ENCODE assay signal across 8 cellular contexts in the genomic region with DNA sequence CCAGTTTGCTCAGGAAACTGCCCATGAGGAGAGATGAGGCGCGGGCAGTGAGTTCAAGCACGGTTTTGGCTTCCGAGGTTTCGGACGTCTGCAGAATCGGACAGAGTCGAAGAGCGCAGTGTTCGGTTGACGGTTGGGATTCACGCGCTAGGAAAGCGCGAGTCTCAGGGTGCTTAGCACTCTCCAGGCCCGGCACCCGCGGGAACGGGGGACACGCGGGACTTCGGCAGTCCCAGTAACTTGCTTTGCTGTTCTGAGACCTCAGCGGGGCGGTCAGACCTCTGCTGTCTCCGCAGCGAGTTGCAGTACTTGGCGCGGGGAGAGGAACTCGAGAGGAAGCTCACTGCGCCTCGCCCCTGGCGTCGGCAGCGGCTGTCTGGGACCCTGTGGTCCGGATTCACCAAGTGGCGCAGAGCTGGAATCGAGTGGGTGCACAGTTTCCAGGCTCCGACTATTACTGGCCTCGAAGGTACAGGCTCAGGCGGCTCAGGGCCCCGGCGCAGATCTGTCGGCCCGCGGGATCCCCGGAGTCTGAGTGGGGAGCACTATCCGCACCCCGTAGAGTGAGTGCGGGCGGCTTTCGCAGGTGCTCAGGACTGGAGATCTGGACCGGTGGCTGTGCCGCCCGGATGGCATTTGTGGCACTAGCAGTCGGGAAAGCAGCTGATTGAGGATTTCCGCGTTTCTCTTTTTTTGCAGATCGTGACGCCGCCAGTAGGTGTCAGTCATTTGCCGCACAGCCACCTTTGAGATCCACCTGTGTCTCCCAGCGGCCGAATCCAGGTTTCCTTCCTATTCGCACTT. TPM values are rescaled to one million over a fixed set of nuclear protein-coding genes. Genes with fewer than 3 reads are reported as not detected.
DNase-seq lines count a peak whose midpoint lies in the region; ATAC-seq and TF ChIP-seq lines count a peak whose summit lies in the region.

A gene (minus strand): TSS at position 128 of the 804 bp plus-strand sequence. CDS start 103 bp downstream, at position 25.

- H3K27me3 Mint-ChIP-seq in activated CD4-positive, alpha-beta memory T cell treated with anti-CD3 and anti-CD28 coated beads for 36 hours, result peaks cover 53% of the 10 kb centered on the region
- H3K27me3 Mint-ChIP-seq in stimulated activated naive B cell treated with anti-CD40 and anti-IgM and Interleukin-4, amounts not matched to agents 10 μg/mL and 1 μg/mL and 100 μg/mL, for 72 hours, result peaks cover 68 to 79% of the 10 kb centered on the region in 2 donors

- TF ChIP-seq CTCF in HEK293 (tag by site-specific recombination; IDR thresholded peaks at IDR 0.05), result 0 out of 2 replicates have a peak, but pooled peaks have one; percentile 20

- no peak within 1 kb of the TSS for H3K27ac Mint-ChIP-seq in activated CD4-positive, alpha-beta memory T cell treated with anti-CD3 and anti-CD28 coated beads for 36 hours
- H3K27ac Mint-ChIP-seq in stimulated activated naive B cell treated with anti-CD40 and anti-IgM and Interleukin-4, amounts not matched to agents 10 μg/mL and 1 μg/mL and 100 μg/mL, for 72 hours, result peak within 1 kb of the TSS; percentile 75

- no peak within 1 kb of the TSS for H3K27ac ChIP-seq in HEK293 (ENCODE audit: extremely low read depth, low read depth, low read length)
- H3K27ac ChIP-seq in mucosa of rectum (ENCODE audit: low read depth in 2 of 2, low read length in 2 of 2), result no peak within 1 kb of the TSS

- H3K9me3 ChIP-seq in HEK293 (ENCODE audit: control insufficient read depth, insufficient read depth, low read depth, low read length) (no peaks in the 10 kb centered on the region), mucosa of rectum (ENCODE audit: control insufficient read depth in 2 of 2, low read length in 2 of 2) (no peaks in the 10 kb centered on the region)

- H3K9ac ChIP-seq in mucosa of rectum (ENCODE audit: low read depth in 1 of 2, low read length in 2 of 2), result peak within 1 kb of the TSS; percentile 36 to 72

- H3K4me1 Mint-ChIP-seq in activated CD4-positive, alpha-beta memory T cell treated with anti-CD3 and anti-CD28 coated beads for 36 hours (ENCODE audit: low read depth), result peaks cover 5% of the 10 kb centered on the region
- H3K4me1 Mint-ChIP-seq in stimulated activated naive B cell treated with anti-CD40 and anti-IgM and Interleukin-4, amounts not matched to agents 10 μg/mL and 1 μg/mL and 100 μg/mL, for 72 hours, result peaks cover 9 to 12% of the 10 kb centered on the region in 2 donors

- H3K36me3 ChIP-seq in HEK293 (ENCODE audit: control insufficient read depth in 2 of 2, insufficient read depth in 1 of 2, low read length in 2 of 2), result no peaks in the 10 kb centered on the region
- H3K36me3 ChIP-seq in mucosa of rectum (ENCODE audit: control insufficient read depth in 2 of 2, insufficient read depth in 2 of 2, low read length in 2 of 2), result no peaks in the 10 kb centered on the region

- POLR2A ChIA-PET in HEK293 (lab: Yijun Ruan, JAX), result interaction anchor here (0.5 to 1.2 kb wide), 5 partner anchors 17 to 206 kb away, joined by 3 to 9 read pairs (median 5); a partner anchor contains a TSS
- POLR2A ChIA-PET in activated CD4-positive, alpha-beta memory T cell treated with anti-CD3 and anti-CD28 coated beads for 36 hours (lab: Charles Lee), result interaction anchor here (1.0 kb wide), 1 partner anchor 76 kb away, joined by 3 read pairs; a partner anchor contains a TSS

- H3K4me3 Mint-ChIP-seq in activated CD4-positive, alpha-beta memory T cell treated with anti-CD3 and anti-CD28 coated beads for 36 hours, result peak within 1 kb of the TSS; percentile 74
- peak within 1 kb of the TSS; percentile 82 to 85 for H3K4me3 Mint-ChIP-seq in stimulated activated naive B cell treated with anti-CD40 and anti-IgM and Interleukin-4, amounts not matched to agents 10 μg/mL and 1 μg/mL and 100 μg/mL, for 72 hours

- H3K36me3 Mint-ChIP-seq in activated CD4-positive, alpha-beta memory T cell treated with anti-CD3 and anti-CD28 coated beads for 36 hours, result no peaks in the 10 kb centered on the region
- H3K36me3 Mint-ChIP-seq in stimulated activated naive B cell treated with anti-CD40 and anti-IgM and Interleukin-4, amounts not matched to agents 10 μg/mL and 1 μg/mL and 100 μg/mL, for 72 hours, result peaks cover 0 to 1% of the 10 kb centered on the region in 2 donors

- no peaks in the 10 kb centered on the region for H3K4me1 ChIP-seq in HEK293 (ENCODE audit: control insufficient read depth, insufficient read depth, low read length)
- H3K4me1 ChIP-seq in mucosa of rectum (ENCODE audit: control insufficient read depth in 2 of 2, insufficient read depth in 2 of 2, low read length in 2 of 2), result peaks cover 3 to 8% of the 10 kb centered on the region in 2 donors

- peak; percentile 64 to 68 for ATAC-seq in stimulated activated naive B cell treated with anti-CD40 and anti-IgM and Interleukin-4, amounts not matched to agents 10 μg/mL and 1 μg/mL and 100 μg/mL, for 72 hours (replicated peaks)
- no peak for ATAC-seq in GM18520 (IDR thresholded peaks at IDR 0.05; ENCODE audit: unreplicated experiment)

- DNase-seq in DMS 273 (lab: John Stamatoyannopoulos, UW; ENCODE audit: unreplicated experiment), result peak; percentile 89
- DNase-seq in NCI-H510A (lab: John Stamatoyannopoulos, UW), result peak; percentile 25
- DNase-seq in activated CD4-positive, alpha-beta memory T cell treated with anti-CD3 and anti-CD28 coated beads for 36 hours, result peak; percentile 78
- DNase-seq in effector CD8-positive, alpha-beta T cell (lab: John Stamatoyannopoulos, UW), result peak; percentile 30
- peak; percentile 40 for DNase-seq in stimulated activated naive B cell treated with anti-CD40 and anti-IgM and Interleukin-4, amounts not matched to agents 10 μg/mL and 1 μg/mL and 100 μg/mL, for 72 hours

- peak within 1 kb of the TSS; percentile 49 for H3K4me3 ChIP-seq in HEK293 (ENCODE audit: low read depth, low read length)
- peak within 1 kb of the TSS; percentile 68 to 70 for H3K4me3 ChIP-seq in mucosa of rectum (ENCODE audit: low read length in 2 of 2)

- intact Hi-C loops in activated CD4-positive, alpha-beta memory T cell treated with anti-CD3 and anti-CD28 coated beads for 36 hours (cut with micrococcal nuclease), result loop anchor here (1.0 to 10.0 kb wide), 6 partner anchors 75 to 440 kb away; a partner anchor contains a TSS

- no peaks in the 10 kb centered on the region for H3K9me3 Mint-ChIP-seq in activated CD4-positive, alpha-beta memory T cell treated with anti-CD3 and anti-CD28 coated beads for 36 hours
- H3K9me3 Mint-ChIP-seq in stimulated activated naive B cell treated with anti-CD40 and anti-IgM and Interleukin-4, amounts not matched to agents 10 μg/mL and 1 μg/mL and 100 μg/mL, for 72 hours, result peaks cover 4% of the 10 kb centered on the region in 2 donors

- CTCF ChIA-PET in HEK293 (lab: Yijun Ruan, JAX), result interaction anchor here (0.5 to 1.8 kb wide), 31 partner anchors 8 to 512 kb away, joined by 3 to 6 read pairs (median 3); a partner anchor contains a TSS
- CTCF ChIA-PET in activated CD4-positive, alpha-beta memory T cell treated with anti-CD3 and anti-CD28 coated beads for 36 hours (lab: Charles Lee), result interaction anchor here (0.6 to 1.7 kb wide), 23 partner anchors 8 to 484 kb away, joined by 3 to 9 read pairs (median 4); a partner anchor contains a TSS

- H3K27me3 ChIP-seq in mucosa of rectum (ENCODE audit: control insufficient read depth in 2 of 2, insufficient read depth in 2 of 2, low read length in 2 of 2), result peaks cover 22 to 33% of the 10 kb centered on the region in 2 donors

TF ChIP-seq in HEK293, 187 proteins besides CTCF, POLR2A, EP300 and RAD21 (continues in another document):
- TF ChIP-seq ZBTB8A (tag by site-specific recombination; IDR thresholded peaks at IDR 0.05), result 0 out of 2 replicates have a peak, but pooled peaks have one; percentile 18
- TF ChIP-seq, protein P1, sequence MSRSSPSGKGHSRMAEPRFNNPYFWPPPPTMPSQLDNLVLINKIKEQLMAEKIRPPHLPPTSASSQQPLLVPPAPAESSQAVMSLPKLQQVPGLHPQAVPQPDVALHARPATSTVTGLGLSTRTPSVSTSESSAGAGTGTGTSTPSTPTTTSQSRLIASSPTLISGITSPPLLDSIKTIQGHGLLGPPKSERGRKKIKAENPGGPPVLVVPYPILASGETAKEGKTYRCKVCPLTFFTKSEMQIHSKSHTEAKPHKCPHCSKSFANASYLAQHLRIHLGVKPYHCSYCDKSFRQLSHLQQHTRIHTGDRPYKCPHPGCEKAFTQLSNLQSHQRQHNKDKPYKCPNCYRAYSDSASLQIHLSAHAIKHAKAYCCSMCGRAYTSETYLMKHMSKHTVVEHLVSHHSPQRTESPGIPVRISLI (tag by site-specific recombination; IDR thresholded peaks at IDR 0.05), result 0 out of 2 replicates have a peak, but pooled peaks have one; percentile 51
- TF ChIP-seq ZNF654 (tag by site-specific recombination; IDR thresholded peaks at IDR 0.05; ENCODE audit: low read depth), result peak; percentile 96
- TF ChIP-seq SCRT2 (tag by site-specific recombination; IDR thresholded peaks at IDR 0.05), result peak; percentile 97
- no peak for TF ChIP-seq ZBTB48 (tag by site-specific recombination; IDR thresholded peaks at IDR 0.05)
- peak; percentile 77; the same call in 1 of the 2 replicates for TF ChIP-seq TRIM28 (IDR thresholded peaks at IDR 0.05; ENCODE audit: borderline replicate concordance, low read length)
- no peak for TF ChIP-seq ZNF529 (tag by site-specific recombination; IDR thresholded peaks at IDR 0.05; ENCODE audit: insufficient replicate concordance)
- no peak for TF ChIP-seq ZNF175 (tag by site-specific recombination; IDR thresholded peaks at IDR 0.05)
- TF ChIP-seq MZF1 (tag by site-specific recombination; IDR thresholded peaks at IDR 0.05; ENCODE audit: borderline replicate concordance), result no peak
- no peak for TF ChIP-seq ZNF302 (tag by site-specific recombination; IDR thresholded peaks at IDR 0.05; ENCODE audit: low read depth)
- peak; percentile 40 for TF ChIP-seq ZNF335 (tag by site-specific recombination; conservative IDR thresholded peaks at IDR 0.05)
- no peak for TF ChIP-seq ZNF423 (tag by site-specific recombination; IDR thresholded peaks at IDR 0.05)
- TF ChIP-seq ZNF274 (IDR thresholded peaks at IDR 0.05; ENCODE audit: low read length), result no peak
- peak; percentile 56; the same call in 1 of the 2 replicates for TF ChIP-seq ZNF274 (tag by site-specific recombination; IDR thresholded peaks at IDR 0.05; ENCODE audit: borderline replicate concordance)
- peak; percentile 72 for TF ChIP-seq ZNF600 (tag by site-specific recombination; IDR thresholded peaks at IDR 0.05)
- no peak for TF ChIP-seq ZFP3 (tag by site-specific recombination; IDR thresholded peaks at IDR 0.05; ENCODE audit: low read depth)
- peak; percentile 24; the same call in 1 of the 2 replicates for TF ChIP-seq SP7 (tag by site-specific recombination; IDR thresholded peaks at IDR 0.05)

RNA-seq across cellular contexts. Expression of the gene that starts here (rescaled TPM):
- not detected for total RNA-seq in activated CD4-positive, alpha-beta memory T cell treated with anti-CD3 and anti-CD28 coated beads for 36 hours

Comparison
In these comparisons a context has a peak if more than half of its experiments do, and no peak if none do; other contexts are left out.
1. Peak in DNase-seq in activated CD4-positive, alpha-beta memory T cell treated with anti-CD3 and anti-CD28 coated beads for 36 hours; RNA of the gene not detected or under 1 TPM.
2. DNase-seq: peak in every context shown above with its lines; median percentile 89 in DMS 273; 78 in activated CD4-positive, alpha-beta memory T cell treated with anti-CD3 and anti-CD28 coated beads for 36 hours; 40 in stimulated activated naive B cell treated with anti-CD40 and anti-IgM and Interleukin-4, amounts not matched to agents 10 μg/mL and 1 μg/mL and 100 μg/mL, for 72 hours; 30 in effector CD8-positive, alpha-beta T cell; 25 in NCI-H510A.